16 cellular contexts compared by ENCODE assay signal in the genomic region with DNA sequence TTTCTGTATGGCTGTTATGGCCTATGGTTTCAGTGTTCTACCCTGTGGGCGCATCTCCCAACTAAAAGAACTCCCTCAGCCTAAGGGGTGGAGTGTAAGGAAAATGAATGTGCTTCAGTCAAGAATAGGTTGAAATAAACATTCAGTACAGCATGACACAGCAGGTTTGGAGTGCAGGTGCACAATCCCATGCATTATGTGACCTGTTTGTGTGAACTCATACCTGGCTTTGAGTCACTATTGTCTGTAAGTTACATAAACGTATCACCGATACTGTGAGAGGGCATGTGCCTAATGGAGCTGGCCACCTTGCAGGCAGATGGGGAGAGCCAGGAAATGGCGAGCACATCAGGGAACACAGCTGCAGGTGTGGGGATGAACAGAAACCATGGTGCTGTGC.
DNase-seq lines count a peak whose midpoint lies in the region; ATAC-seq and TF ChIP-seq lines count a peak whose summit lies in the region.
"Had no signal": no experiment of that assay in that cellular context is flagged by ENCODE, and none has a peak within 500 bp of the region (broad histone marks: within the 10 kb centered on the region; RNA-seq: fewer than 3 reads in every experiment).

No MANE protein-coding gene starts in this region.

- H2BK5ac ChIP-seq in mesenchymal stem cell (ENCODE audit: low read depth, low read length, poor library complexity, severe bottlenecking), result no peak overlapping the region

- H4K8ac ChIP-seq in mesenchymal stem cell (ENCODE audit: low read length), result no peak overlapping the region

- H2AFZ ChIP-seq in mesenchymal stem cell (ENCODE audit: low read depth, low read length), result no peak overlapping the region

- CTCF ChIA-PET in activated CD8-positive, alpha-beta T cell treated with anti-CD3 and anti-CD28 coated beads for 36 hours (lab: Charles Lee), result no interaction called here
- CTCF ChIA-PET in naive thymus-derived CD4-positive, alpha-beta T cell (lab: Charles Lee), result no interaction called here

- no peaks in the 10 kb centered on the region for H3K27me3 Mint-ChIP-seq in activated CD8-positive, alpha-beta T cell treated with anti-CD3 and anti-CD28 coated beads for 36 hours
- no peaks in the 10 kb centered on the region for H3K27me3 Mint-ChIP-seq in naive thymus-derived CD4-positive, alpha-beta T cell
- H3K27me3 Mint-ChIP-seq: activated B cell treated with CpG ODN at 0.5 μM for 24 hours; activated T-helper 17 cell treated with anti-CD3 and anti-CD28 coated beads, Interleukin-2, amount 50 U/mL, for 72 hours; stimulated activated naive B cell treated with anti-CD40 and anti-IgM and Interleukin-4, amounts not matched to agents 10 μg/mL and 1 μg/mL and 100 μg/mL, for 72 hours had no signal

- peaks cover 0 to 4% of the 10 kb centered on the region in 2 donors for H3K4me1 ChIP-seq in naive thymus-derived CD4-positive, alpha-beta T cell (ENCODE audit: control insufficient read depth in 2 of 2, insufficient read depth in 2 of 2, low read length in 2 of 2)
- H3K4me1 ChIP-seq in mesenchymal stem cell (ENCODE audit: control insufficient read depth, insufficient read depth, low read depth, low read length), result peaks cover 2% of the 10 kb centered on the region
- H3K4me1 ChIP-seq: vagina had no signal

- no peaks in the 10 kb centered on the region for H3K27me3 ChIP-seq in naive thymus-derived CD4-positive, alpha-beta T cell (ENCODE audit: control insufficient read depth in 2 of 2, insufficient read depth in 2 of 2, low read length in 2 of 2)
- no peaks in the 10 kb centered on the region for H3K27me3 ChIP-seq in mesenchymal stem cell (ENCODE audit: control insufficient read depth in 1 of 2, insufficient read depth in 1 of 2, low read length in 2 of 2)
- H3K27me3 ChIP-seq in dorsolateral prefrontal cortex, result no peaks in the 10 kb centered on the region
- H3K27me3 ChIP-seq: vagina had no signal

- no peak overlapping the region for H3K4me2 ChIP-seq in mesenchymal stem cell (ENCODE audit: low read length, poor library complexity, severe bottlenecking)

- H3K27ac Mint-ChIP-seq in activated CD8-positive, alpha-beta T cell treated with anti-CD3 and anti-CD28 coated beads for 36 hours, result no peak overlapping the region
- H3K27ac Mint-ChIP-seq in naive thymus-derived CD4-positive, alpha-beta T cell, result no peak overlapping the region
- H3K27ac Mint-ChIP-seq: activated B cell treated with CpG ODN at 0.5 μM for 24 hours; brain; stimulated activated naive B cell treated with anti-CD40 and anti-IgM and Interleukin-4, amounts not matched to agents 10 μg/mL and 1 μg/mL and 100 μg/mL, for 72 hours had no signal

- H3K36me3 ChIP-seq in naive thymus-derived CD4-positive, alpha-beta T cell (ENCODE audit: control insufficient read depth in 2 of 3, insufficient read depth in 3 of 3, low read length in 3 of 3), result no peaks in the 10 kb centered on the region
- no peaks in the 10 kb centered on the region for H3K36me3 ChIP-seq in mesenchymal stem cell (ENCODE audit: control insufficient read depth in 1 of 2, insufficient read depth in 2 of 2, low read depth in 1 of 2, low read length in 2 of 2)
- H3K36me3 ChIP-seq: vagina had no signal

- no peak overlapping the region for H4K91ac ChIP-seq in mesenchymal stem cell (ENCODE audit: low read length)

- no peak overlapping the region for H2BK120ac ChIP-seq in mesenchymal stem cell (ENCODE audit: low read depth, low read length)

- H3K27ac ChIP-seq in naive thymus-derived CD4-positive, alpha-beta T cell (ENCODE audit: low read depth, low read length), result no peak overlapping the region
- H3K27ac ChIP-seq in mesenchymal stem cell (ENCODE audit: low read length, poor library complexity, severe bottlenecking) (no peak overlapping the region), dorsolateral prefrontal cortex (no peak overlapping the region)
- H3K27ac ChIP-seq: vagina had no signal

- H3K4me3 Mint-ChIP-seq in activated CD8-positive, alpha-beta T cell treated with anti-CD3 and anti-CD28 coated beads for 36 hours, result no peak overlapping the region
- H3K4me3 Mint-ChIP-seq in naive thymus-derived CD4-positive, alpha-beta T cell, result peak overlapping the region in 1 of 10 donors; percentile 9
- H3K4me3 Mint-ChIP-seq: activated B cell treated with CpG ODN at 0.5 μM for 24 hours; brain; stimulated activated naive B cell treated with anti-CD40 and anti-IgM and Interleukin-4, amounts not matched to agents 10 μg/mL and 1 μg/mL and 100 μg/mL, for 72 hours had no signal

- no peaks in the 10 kb centered on the region for H3K79me1 ChIP-seq in mesenchymal stem cell (replicated peaks; ENCODE audit: low read length, poor library complexity, severe bottlenecking)

- no peak overlapping the region for H3K4me3 ChIP-seq in Jurkat, Clone E6-1 (ENCODE audit: low read length)
- no peak overlapping the region for H3K4me3 ChIP-seq in naive thymus-derived CD4-positive, alpha-beta T cell (ENCODE audit: low read length)
- H3K4me3 ChIP-seq in mesenchymal stem cell (ENCODE audit: insufficient read depth in 1 of 2, low read depth in 1 of 2, low read length in 2 of 2) (no peak overlapping the region), dorsolateral prefrontal cortex (no peak overlapping the region)
- H3K4me3 ChIP-seq: vagina had no signal

- no peak overlapping the region for H3K18ac ChIP-seq in mesenchymal stem cell (ENCODE audit: low read depth in 1 of 2, low read length in 2 of 2)

- H3K14ac ChIP-seq in mesenchymal stem cell (ENCODE audit: low read length in 2 of 2), result no peak overlapping the region

- H3K4me1 Mint-ChIP-seq in activated CD8-positive, alpha-beta T cell treated with anti-CD3 and anti-CD28 coated beads for 36 hours (ENCODE audit: low read depth), result peaks cover 14% of the 10 kb centered on the region
- peaks cover 3 to 19% (median 12%) of the 10 kb centered on the region in 7 donors for H3K4me1 Mint-ChIP-seq in naive thymus-derived CD4-positive, alpha-beta T cell
- H3K4me1 Mint-ChIP-seq: activated B cell treated with CpG ODN at 0.5 μM for 24 hours; brain; stimulated activated naive B cell treated with anti-CD40 and anti-IgM and Interleukin-4, amounts not matched to agents 10 μg/mL and 1 μg/mL and 100 μg/mL, for 72 hours had no signal

- no peak overlapping the region for H2AK5ac ChIP-seq in mesenchymal stem cell (ENCODE audit: low read length, severe bottlenecking)

- WGBS in mesenchymal stem cell, result 99% methylated on average over 3 of the region's 4 CpGs

- H2BK12ac ChIP-seq in mesenchymal stem cell (ENCODE audit: low read length in 2 of 2), result no peak overlapping the region

- DNase-seq in activated CD4-positive, alpha-beta T cell treated with anti-CD3 and anti-CD28 coated beads for 48 hours, result peak; percentile 22
- DNase-seq in activated CD4-positive, alpha-beta T cell treated with anti-CD3 and anti-CD28 coated beads, Interleukin-2, amount 50 U/mL, for 4 hours, result no peak
- DNase-seq in Jurkat, Clone E6-1 (ENCODE audit: low read depth, low spot score), result peak; percentile 46
- peak; percentile 66 for DNase-seq in activated CD8-positive, alpha-beta T cell treated with anti-CD3 and anti-CD28 coated beads for 36 hours
- DNase-seq in naive thymus-derived CD4-positive, alpha-beta T cell, result peak in 7 of 9 donors; percentile 5 to 48 (median 21)
- DNase-seq in mesenchymal stem cell (no peak), dorsolateral prefrontal cortex (no peak)
- DNase-seq: activated B cell treated with CpG ODN at 0.5 μM for 24 hours; kidney glomerular epithelial cell; NCI-H1417 treated with DMSO at 0.1 percent for 48 hours; stimulated activated CD4-positive, alpha-beta T cell treated with anti-CD3 and anti-CD28 coated beads, Interleukin-4, amount 100 ng/mL, for 24 hours; stimulated activated naive B cell treated with anti-CD40 and anti-IgM and Interleukin-4, amounts not matched to agents 10 μg/mL and 1 μg/mL and 100 μg/mL, for 72 hours had no signal

- intact Hi-C loops in activated CD8-positive, alpha-beta T cell treated with anti-CD3 and anti-CD28 coated beads for 36 hours (cut with micrococcal nuclease), result no loop called here
- intact Hi-C loops in naive thymus-derived CD4-positive, alpha-beta T cell (cut with micrococcal nuclease), result no loop called here
- intact Hi-C loops in dorsolateral prefrontal cortex (cut with DNase I), result no loop called here

- peaks cover 5% of the 10 kb centered on the region for H3K36me3 Mint-ChIP-seq in activated CD8-positive, alpha-beta T cell treated with anti-CD3 and anti-CD28 coated beads for 36 hours (ENCODE audit: low read depth)
- H3K36me3 Mint-ChIP-seq in naive thymus-derived CD4-positive, alpha-beta T cell, result peaks cover 0 to 9% (median 4%) of the 10 kb centered on the region in 5 donors
- H3K36me3 Mint-ChIP-seq: brain had no signal

- TF ChIP-seq CTCF in activated CD8-positive, alpha-beta T cell treated with anti-CD3 and anti-CD28 coated beads for 36 hours (IDR thresholded peaks at IDR 0.05), result no peak
- TF ChIP-seq CTCF in dorsolateral prefrontal cortex (IDR thresholded peaks at IDR 0.05 in 54 of 56, conservative IDR thresholded peaks at IDR 0.05 in 2 of 56; ENCODE audit: low read depth in 1 of 56, partially characterized antibody in 56 of 56), result no peak

- H2BK15ac ChIP-seq in mesenchymal stem cell (ENCODE audit: low read depth, poor library complexity, severe bottlenecking), result no peak overlapping the region

- H3K23ac ChIP-seq in mesenchymal stem cell (ENCODE audit: low read length in 2 of 2), result no peak overlapping the region

- H3K9me3 ChIP-seq in naive thymus-derived CD4-positive, alpha-beta T cell (ENCODE audit: control insufficient read depth in 2 of 3, low read length in 3 of 3), result peaks cover 0 to 16% (median 0%) of the 10 kb centered on the region in 3 experiments
- no peaks in the 10 kb centered on the region for H3K9me3 ChIP-seq in mesenchymal stem cell (ENCODE audit: control insufficient read depth, low read length)
- H3K9me3 ChIP-seq: vagina had no signal

- H3K9ac ChIP-seq in mesenchymal stem cell (ENCODE audit: low read length), result no peak overlapping the region

- POLR2A ChIA-PET in activated CD8-positive, alpha-beta T cell treated with anti-CD3 and anti-CD28 coated beads for 36 hours (lab: Charles Lee), result no interaction called here
- POLR2A ChIA-PET in naive thymus-derived CD4-positive, alpha-beta T cell (lab: Charles Lee), result no interaction called here

- no peak overlapping the region for H3K4ac ChIP-seq in mesenchymal stem cell (ENCODE audit: low read depth in 1 of 2, low read length in 2 of 2)

- H3K9me3 Mint-ChIP-seq in activated CD8-positive, alpha-beta T cell treated with anti-CD3 and anti-CD28 coated beads for 36 hours, result peaks cover 9% of the 10 kb centered on the region
- H3K9me3 Mint-ChIP-seq in naive thymus-derived CD4-positive, alpha-beta T cell, result peaks cover 4 to 36% (median 17%) of the 10 kb centered on the region in 11 donors

- ATAC-seq in activated CD8-positive, alpha-beta T cell treated with anti-CD3 and anti-CD28 coated beads for 36 hours, result no peak
- ATAC-seq in naive thymus-derived CD4-positive, alpha-beta T cell, result no peak
- ATAC-seq in HG03460 (IDR thresholded peaks at IDR 0.05; ENCODE audit: unreplicated experiment), result no peak
- ATAC-seq: activated T-helper 17 cell treated with anti-CD3 and anti-CD28 coated beads, Interleukin-2, amount 50 U/mL, for 72 hours; stimulated activated naive B cell treated with anti-CD40 and anti-IgM and Interleukin-4, amounts not matched to agents 10 μg/mL and 1 μg/mL and 100 μg/mL, for 72 hours had no signal

Comparison
In these comparisons a context has a peak if more than half of its experiments do, and no peak if none do; other contexts are left out.
1. DNase-seq: peak in activated CD4-positive, alpha-beta T cell treated with anti-CD3 and anti-CD28 coated beads for 48 hours (single experiment), Jurkat, Clone E6-1 (single experiment), activated CD8-positive, alpha-beta T cell treated with anti-CD3 and anti-CD28 coated beads for 36 hours (single experiment) and naive thymus-derived CD4-positive, alpha-beta T cell (7 of 9); none in activated CD4-positive, alpha-beta T cell treated with anti-CD3 and anti-CD28 coated beads, Interleukin-2, amount 50 U/mL, for 4 hours (0 of 2), mesenchymal stem cell (single experiment) and dorsolateral prefrontal cortex (0 of 10).